8 cellular contexts compared by ENCODE assay signal in the genomic region with DNA sequence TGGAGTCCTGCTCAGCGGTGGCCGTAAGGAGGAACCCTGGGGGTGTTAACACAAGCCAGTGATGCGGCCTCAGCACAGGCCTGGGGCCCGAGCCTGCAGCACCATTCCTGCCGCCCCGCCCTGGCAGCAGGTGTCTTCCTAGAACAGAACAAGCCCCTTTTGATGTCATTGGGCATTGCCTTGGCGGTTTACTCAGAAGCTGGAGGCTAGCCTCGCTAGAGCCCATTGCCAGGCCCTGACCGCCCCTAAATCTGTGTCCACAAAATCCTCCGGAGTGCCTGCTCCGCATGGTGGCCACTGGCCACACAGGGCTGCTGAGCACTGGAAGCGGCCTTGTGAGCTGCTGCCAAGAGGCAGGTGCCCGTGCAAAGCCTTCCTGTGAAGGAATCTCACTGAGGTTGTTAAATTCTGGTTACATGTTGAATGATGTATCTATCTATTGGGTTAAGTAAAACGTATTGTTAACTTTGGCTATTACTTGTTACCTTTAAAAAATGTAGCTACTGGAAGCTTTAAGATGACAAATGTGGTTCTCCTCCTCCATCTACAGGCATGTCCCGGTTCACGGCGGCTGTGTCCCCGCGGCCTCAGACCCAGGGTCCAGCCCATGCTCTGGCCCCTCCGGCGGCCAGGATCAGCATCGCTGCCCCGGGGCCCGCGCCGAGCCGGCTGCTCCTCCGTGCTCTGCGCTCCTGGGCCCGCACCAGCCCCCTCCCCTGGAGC. TPM values are rescaled to one million over a fixed set of nuclear protein-coding genes. Genes with fewer than 3 reads are reported as not detected.
A peak's percentile ranks its signal among the peaks of the same experiment; 100 is the strongest.
DNase-seq lines count a peak whose midpoint lies in the region; ATAC-seq and TF ChIP-seq lines count a peak whose summit lies in the region.

No MANE protein-coding gene starts in this region.

- DNase-seq in GM13977 (ENCODE audit: low spot score) (peak; percentile 30), left ventricle myocardium inferior (peak; percentile 20), retina (peak; percentile 78), NCI-H2081 treated with DMSO at 0.1 percent for 48 hours (lab: John Stamatoyannopoulos, UW) (no peak), Ammon's horn (ENCODE audit: low spot score) (no peak), NCI-H2107 (lab: John Stamatoyannopoulos, UW) (no peak)
- no peak for DNase-seq in activated T-cell treated with anti-CD3 and anti-CD28 coated beads, Interleukin-2, amount 50 U/mL, for 4 hours

- no peaks in the 10 kb centered on the region for H3K27me3 Mint-ChIP-seq in activated T-cell treated with anti-CD3 and anti-CD28 coated beads, Interleukin-2, amount 50 U/mL, for 4 hours (ENCODE audit: low read depth)

- H3K4me3 Mint-ChIP-seq in activated T-cell treated with anti-CD3 and anti-CD28 coated beads, Interleukin-2, amount 50 U/mL, for 4 hours = peak overlapping the region; percentile 74

- in situ Hi-C loops in GM13977 (cut with MboI; ENCODE audit: low pct_unique_long_range_greater_than_20kb, low sequenced_read_pairs, unreplicated experiment) = no loop called here

- no peaks in the 10 kb centered on the region for H3K27me3 ChIP-seq in left ventricle myocardium inferior (ENCODE audit: low read depth)

- peaks cover 3% of the 10 kb centered on the region for H3K36me3 Mint-ChIP-seq in activated T-cell treated with anti-CD3 and anti-CD28 coated beads, Interleukin-2, amount 50 U/mL, for 4 hours (ENCODE audit: insufficient read depth)

- H3K4me3 ChIP-seq in left ventricle myocardium inferior = peak overlapping the region; percentile 77

- TF ChIP-seq CTCF in GM13977 (IDR thresholded peaks at IDR 0.05; ENCODE audit: extremely low read depth, insufficient read depth, missing control alignments) (no peak), left ventricle myocardium inferior (IDR thresholded peaks at IDR 0.05; ENCODE audit: borderline replicate concordance) (no peak)

- H3K4me1 ChIP-seq in left ventricle myocardium inferior = peaks cover 50% of the 10 kb centered on the region

- H3K27ac ChIP-seq in left ventricle myocardium inferior (replicated peaks) = peak overlapping the region; percentile 94

- no peaks in the 10 kb centered on the region for H3K36me3 ChIP-seq in left ventricle myocardium inferior

- H3K4me1 Mint-ChIP-seq in activated T-cell treated with anti-CD3 and anti-CD28 coated beads, Interleukin-2, amount 50 U/mL, for 4 hours (ENCODE audit: low read depth) = peaks cover 37% of the 10 kb centered on the region

- peaks cover 4% of the 10 kb centered on the region for H3K9me3 Mint-ChIP-seq in activated T-cell treated with anti-CD3 and anti-CD28 coated beads, Interleukin-2, amount 50 U/mL, for 4 hours

- H3K9me3 ChIP-seq in left ventricle myocardium inferior (replicated peaks) = peaks cover 3% of the 10 kb centered on the region

- intact Hi-C loops in left ventricle myocardium inferior (cut with micrococcal nuclease) = no loop called here

- ATAC-seq in HG03342 (IDR thresholded peaks at IDR 0.05; ENCODE audit: unreplicated experiment) = peak; percentile 5
- ATAC-seq in activated T-cell treated with anti-CD3 and anti-CD28 coated beads, Interleukin-2, amount 50 U/mL, for 4 hours = no peak

RNA-seq across cellular contexts. Expression of gene INPP5A, which starts 1.2 kb away (rescaled TPM):
- 1 to 10 TPM; 5.8 to 8.8 (median 6.9) TPM for total RNA-seq in activated T-cell treated with anti-CD3 and anti-CD28 coated beads, Interleukin-2, amount 50 U/mL, for 4 hours
- 105 TPM for total RNA-seq in left ventricle myocardium inferior

Comparison
In these comparisons a context has a peak if more than half of its experiments do, and no peak if none do; other contexts are left out.
1. DNase-seq: peak in GM13977 (single experiment), left ventricle myocardium inferior (single experiment) and retina (single experiment); none in activated T-cell treated with anti-CD3 and anti-CD28 coated beads, Interleukin-2, amount 50 U/mL, for 4 hours (single experiment), NCI-H2081 treated with DMSO at 0.1 percent for 48 hours (single experiment), Ammon's horn (single experiment) and NCI-H2107 (single experiment).
2. RNA of gene INPP5A, which starts 1.2 kb away (total RNA-seq): 105 TPM in left ventricle myocardium inferior (single experiment); 5.8 to 8.8 TPM in activated T-cell treated with anti-CD3 and anti-CD28 coated beads, Interleukin-2, amount 50 U/mL, for 4 hours; every median in the first group is over 10 times any median in the second.